ENCODE assay signal across 7 cellular contexts in genomic region chr10:79674878-79675277, GRCh38. TPM values are rescaled to one million over a fixed set of nuclear protein-coding genes. Genes with fewer than 3 reads are reported as not detected.
DNase-seq lines count a peak whose midpoint lies in the region; ATAC-seq, FAIRE-seq and TF ChIP-seq lines count a peak whose summit lies in the region.
"Not testable (repeated sequence)": the region's sequence is repeated elsewhere in the genome, so short reads cannot be mapped to it uniquely, and the experiment has no call there.

No MANE protein-coding gene starts in this region.

- DNase-seq in ELR (ENCODE audit: low read depth) (peak; percentile 42), astrocyte (ENCODE audit: low read depth) (peak; percentile 31), fibroblast of the aortic adventitia (ENCODE audit: low read depth) (peak; percentile 17)
- DNase-seq in OCI-LY7 (ENCODE audit: low spot score), result not testable (repeated sequence)
- DNase-seq in activated CD8-positive, alpha-beta T cell treated with anti-CD3 and anti-CD28 coated beads for 36 hours, result peak; percentile 4

- not testable (repeated sequence) for H3K9me2 ChIP-seq in OCI-LY7 (ENCODE audit: insufficient read depth, low read length)

- not testable (repeated sequence) for FAIRE-seq in astrocyte (lab: Jason Lieb, UNC)

- not testable (repeated sequence) for H3K4me2 ChIP-seq in OCI-LY7 (ENCODE audit: low read length); astrocyte (ENCODE audit: low read length)

- not testable (repeated sequence) for H3K36me3 Mint-ChIP-seq in activated CD8-positive, alpha-beta T cell treated with anti-CD3 and anti-CD28 coated beads for 36 hours (ENCODE audit: low read depth); astrocyte (ENCODE audit: low read depth, unreplicated experiment)

- BruUV-seq in OCI-LY7 (replicated peaks; lab: Mats Ljungman, UMichigan), result TSS peak; percentile 83

- POLR2A ChIA-PET in OCI-LY7 (lab: Charles Lee); activated CD8-positive, alpha-beta T cell treated with anti-CD3 and anti-CD28 coated beads for 36 hours (lab: Charles Lee): not testable (repeated sequence)

- not testable (repeated sequence) for H2AFZ ChIP-seq in OCI-LY7 (ENCODE audit: low read length); astrocyte (ENCODE audit: low read depth, low read length)

- CTCF ChIA-PET in OCI-LY7 (lab: Charles Lee; ENCODE audit: unreplicated experiment); activated CD8-positive, alpha-beta T cell treated with anti-CD3 and anti-CD28 coated beads for 36 hours (lab: Charles Lee): not testable (repeated sequence)

- H3K27ac ChIP-seq in OCI-LY7 (ENCODE audit: low read depth, low read length, poor library complexity, severe bottlenecking); astrocyte (ENCODE audit: low read depth, low read length): not testable (repeated sequence)

- not testable (repeated sequence) for H3K79me2 ChIP-seq in OCI-LY7 (ENCODE audit: insufficient read depth, low read depth, low read length); astrocyte (ENCODE audit: insufficient read depth, low read length)

- H3K9me3 ChIP-seq in OCI-LY7 (ENCODE audit: low read length); astrocyte (ENCODE audit: insufficient read depth, low read depth, low read length): not testable (repeated sequence)

- not testable (repeated sequence) for H4K20me1 ChIP-seq in OCI-LY7 (ENCODE audit: insufficient read depth, low read length); astrocyte (ENCODE audit: insufficient read depth, low read length)

- not testable (repeated sequence) for H3K27me3 ChIP-seq in astrocyte (ENCODE audit: insufficient read depth, low read length)

- TF ChIP-seq CTCF in OCI-LY7 (conservative IDR thresholded peaks at IDR 0.05; ENCODE audit: low read length); activated CD8-positive, alpha-beta T cell treated with anti-CD3 and anti-CD28 coated beads for 36 hours (IDR thresholded peaks at IDR 0.05); astrocyte (IDR thresholded peaks at IDR 0.05; ENCODE audit: insufficient read depth, low read depth, low read length); fibroblast of the aortic adventitia (IDR thresholded peaks at IDR 0.05; ENCODE audit: insufficient read depth, low read length): not testable (repeated sequence)

- H3K27ac Mint-ChIP-seq in activated CD8-positive, alpha-beta T cell treated with anti-CD3 and anti-CD28 coated beads for 36 hours; astrocyte (ENCODE audit: unreplicated experiment): not testable (repeated sequence)

- ATAC-seq in GM19463 (IDR thresholded peaks at IDR 0.05; ENCODE audit: unreplicated experiment) (peak; percentile 58), HG02884 (IDR thresholded peaks at IDR 0.05; ENCODE audit: unreplicated experiment) (peak; percentile 57)
- not testable (repeated sequence) for ATAC-seq in activated CD8-positive, alpha-beta T cell treated with anti-CD3 and anti-CD28 coated beads for 36 hours

- not testable (repeated sequence) for H3K9ac ChIP-seq in astrocyte (ENCODE audit: low read length)

- H3K4me1 ChIP-seq in OCI-LY7 (ENCODE audit: insufficient read depth, low read length, poor library complexity, severe bottlenecking); astrocyte (ENCODE audit: insufficient read depth, low read length): not testable (repeated sequence)

- intact Hi-C loops in OCI-LY7 (cut with micrococcal nuclease; ENCODE audit: unreplicated experiment); activated CD8-positive, alpha-beta T cell treated with anti-CD3 and anti-CD28 coated beads for 36 hours (cut with micrococcal nuclease): not testable (repeated sequence)

- not testable (repeated sequence) for H3K36me3 ChIP-seq in OCI-LY7 (ENCODE audit: insufficient read depth, low read length); astrocyte (ENCODE audit: insufficient read depth, low read length)

- H3K4me3 Mint-ChIP-seq in activated CD8-positive, alpha-beta T cell treated with anti-CD3 and anti-CD28 coated beads for 36 hours; astrocyte (ENCODE audit: unreplicated experiment): not testable (repeated sequence)

- not testable (repeated sequence) for H3K4me3 ChIP-seq in OCI-LY7 (ENCODE audit: low read depth, low read length, poor library complexity, severe bottlenecking); astrocyte (ENCODE audit: insufficient read depth, low read depth, low read length); fibroblast of the aortic adventitia (ENCODE audit: low read depth, low read length)

- H3K9me3 Mint-ChIP-seq in activated CD8-positive, alpha-beta T cell treated with anti-CD3 and anti-CD28 coated beads for 36 hours; astrocyte (ENCODE audit: unreplicated experiment): not testable (repeated sequence)

- H3K27me3 Mint-ChIP-seq in activated CD8-positive, alpha-beta T cell treated with anti-CD3 and anti-CD28 coated beads for 36 hours; astrocyte (ENCODE audit: low read depth, unreplicated experiment): not testable (repeated sequence)

- not testable (repeated sequence) for H3K4me1 Mint-ChIP-seq in activated CD8-positive, alpha-beta T cell treated with anti-CD3 and anti-CD28 coated beads for 36 hours (ENCODE audit: low read depth); astrocyte (ENCODE audit: low read depth, unreplicated experiment)

RNA-seq across cellular contexts. Expression of gene NUTM2B, which starts 28.1 kb away (rescaled TPM):
- 0.06 TPM in 1 of 2 replicates, not detected in the other for total RNA-seq in OCI-LY7 (2014; rRNA removed; shearing (Covaris generic))
- total RNA-seq in OCI-LY7 (2022), result 0.91 and 1.4 TPM in 2 replicates
- under 1 TPM; 0.18 to 0.83 TPM for total RNA-seq in activated CD8-positive, alpha-beta T cell treated with anti-CD3 and anti-CD28 coated beads for 36 hours
- total RNA-seq in astrocyte, result 0.70 TPM in 1 of 2 replicates, not detected in the other
- 0.09 TPM in 1 of 2 replicates, not detected in the other for total RNA-seq in fibroblast of the aortic adventitia (ENCODE audit: low replicate concordance)
